In genomic region chr1:38121231-38121680, GRCh38 we compare ENCODE assay signal across 29 cellular contexts.
"Had no signal": no experiment of that assay in that cellular context is flagged by ENCODE, and none has a peak within 500 bp of the region (broad histone marks: within the 10 kb centered on the region; RNA-seq: fewer than 3 reads in every experiment).

No MANE protein-coding gene starts in this region.

- H3K9me3 ChIP-seq: adrenal gland, ascending aorta, heart right ventricle, left lung, psoas muscle, right atrium auricular region, transverse colon, vagina had no signal

- ATAC-seq: activated CD4-positive, alpha-beta T cell treated with anti-CD3 and anti-CD28 coated beads for 36 hours; activated T-cell treated with anti-CD3 and anti-CD28 coated beads, Interleukin-2, amount 50 U/mL, for 4 hours; left lung; naive thymus-derived CD8-positive, alpha-beta T cell; psoas muscle; stimulated activated effector memory CD8-positive, alpha-beta T cell treated with anti-CD3 and anti-CD28 coated beads, Interleukin-12 subunit alpha, Interleukin-12 subunit beta, amount 100 ng/mL, for 72 hours; stimulated activated naive CD8-positive, alpha-beta T cell treated with anti-CD3 and anti-CD28 coated beads, Interleukin-15, amount 100 ng/mL, for 72 hours had no signal

- H3K36me3 ChIP-seq: adrenal gland, ascending aorta, brain microvascular endothelial cell, heart right ventricle, left lung, neural progenitor cell, right atrium auricular region, transverse colon, vagina had no signal

- H3K9ac ChIP-seq: neural progenitor cell had no signal

- H3K27ac ChIP-seq: adrenal gland, ascending aorta, brain microvascular endothelial cell, heart right ventricle, left lung, neural progenitor cell, psoas muscle, right atrium auricular region, transverse colon, vagina had no signal

- H3K4me2 ChIP-seq: neural progenitor cell had no signal

- H3K4me1 ChIP-seq: adrenal gland, ascending aorta, heart right ventricle, left lung, neural progenitor cell, psoas muscle, right atrium auricular region, transverse colon, vagina had no signal

- H3K4me3 ChIP-seq: adrenal gland, ascending aorta, heart right ventricle, left lung, neural progenitor cell, psoas muscle, right atrium auricular region, transverse colon, vagina had no signal

- H3K27me3 ChIP-seq: adrenal gland, ascending aorta, brain microvascular endothelial cell, left lung, neural progenitor cell, right atrium auricular region, transverse colon, vagina had no signal

- H2AFZ ChIP-seq: neural progenitor cell had no signal

- DNase-seq: activated B cell treated with CpG ODN at 0.5 μM for 24 hours; activated CD4-positive, alpha-beta T cell treated with anti-CD3 and anti-CD28 coated beads for 36 hours; activated CD4-positive, alpha-beta T cell treated with anti-CD3 and anti-CD28 coated beads, Interleukin-2, amount 50 U/mL, for 4 hours; activated CD8-positive, alpha-beta memory T cell treated with anti-CD3 and anti-CD28 coated beads for 24 hours; activated CD8-positive, alpha-beta memory T cell treated with anti-CD3 and anti-CD28 coated beads, Interleukin-2, amount 50 U/mL, for 4 hours; activated naive CD4-positive, alpha-beta T cell; activated T-cell treated with anti-CD3 and anti-CD28 coated beads, Interleukin-2, amount 50 U/mL, for 4 hours; adrenal gland; brain microvascular endothelial cell; caudate nucleus; dermis blood vessel endothelial cell; effector CD8-positive, alpha-beta T cell; erythroblast; foreskin fibroblast; heart right ventricle; kidney; left lung; naive thymus-derived CD8-positive, alpha-beta T cell; psoas muscle; stimulated activated CD4-positive, alpha-beta T cell treated with anti-CD3 and anti-CD28 coated beads, Interleukin-12 subunit alpha, Interleukin-12 subunit beta, amount 100 ng/mL, for 4 hours; stimulated activated CD4-positive, alpha-beta T cell treated with anti-CD3 and anti-CD28 coated beads, Interleukin-1b, Interleukin-23, amount 100 ng/mL, for 48 hours; stimulated activated naive CD8-positive, alpha-beta T cell treated with anti-CD3 and anti-CD28 coated beads, Interleukin-15, amount 100 ng/mL, for 72 hours; T-helper 9 cell; transverse colon had no signal
